Comparison of ENCODE assay signal across 10 cellular contexts in genomic region chr1:200905411-200906052, GRCh38. TPM values are rescaled to one million over a fixed set of nuclear protein-coding genes. Genes with fewer than 3 reads are reported as not detected.
DNase-seq lines count a peak whose midpoint lies in the region; ATAC-seq, FAIRE-seq and TF ChIP-seq lines count a peak whose summit lies in the region.
"Had no signal": no experiment of that assay in that cellular context is flagged by ENCODE, and none has a peak within 500 bp of the region (broad histone marks: within the 10 kb centered on the region; RNA-seq: fewer than 3 reads in every experiment).

No MANE protein-coding gene starts in this region.

- H4K20me1 ChIP-seq in astrocyte (ENCODE audit: insufficient read depth, low read length), result no peaks in the 10 kb centered on the region

- ATAC-seq in HG03460 (IDR thresholded peaks at IDR 0.05; ENCODE audit: unreplicated experiment) (peak; percentile 45), HG02571 (IDR thresholded peaks at IDR 0.05; ENCODE audit: unreplicated experiment) (no peak)

- no peak overlapping the region for H3K9ac ChIP-seq in astrocyte (ENCODE audit: low read length)

- peaks cover 5% of the 10 kb centered on the region for H3K36me3 Mint-ChIP-seq in astrocyte (ENCODE audit: low read depth, unreplicated experiment)
- H3K36me3 Mint-ChIP-seq: memory B cell had no signal

- H3K27ac Mint-ChIP-seq in astrocyte (ENCODE audit: unreplicated experiment), result no peak overlapping the region
- H3K27ac Mint-ChIP-seq: memory B cell had no signal

- peaks cover 13% of the 10 kb centered on the region for H3K4me1 Mint-ChIP-seq in astrocyte (ENCODE audit: low read depth, unreplicated experiment)

- H3K27me3 ChIP-seq in astrocyte (ENCODE audit: insufficient read depth, low read length), result no peaks in the 10 kb centered on the region

- no peaks in the 10 kb centered on the region for H3K9me3 Mint-ChIP-seq in astrocyte (ENCODE audit: unreplicated experiment)
- H3K9me3 Mint-ChIP-seq: memory B cell had no signal

- H3K4me3 ChIP-seq in astrocyte (ENCODE audit: insufficient read depth, low read depth, low read length), result no peak overlapping the region
- H3K4me3 ChIP-seq: thoracic aorta had no signal

- no peak overlapping the region for H3K27ac ChIP-seq in astrocyte (ENCODE audit: low read depth, low read length)
- H3K27ac ChIP-seq: thoracic aorta had no signal

- H3K27me3 Mint-ChIP-seq in astrocyte (ENCODE audit: low read depth, unreplicated experiment), result no peaks in the 10 kb centered on the region

- no peaks in the 10 kb centered on the region for H3K9me3 ChIP-seq in astrocyte (ENCODE audit: insufficient read depth, low read depth, low read length)
- H3K9me3 ChIP-seq: thoracic aorta had no signal

- H2AFZ ChIP-seq in astrocyte (ENCODE audit: low read depth, low read length), result no peak overlapping the region

- H3K36me3 ChIP-seq in astrocyte (ENCODE audit: insufficient read depth, low read length), result no peaks in the 10 kb centered on the region
- H3K36me3 ChIP-seq: thoracic aorta had no signal

- H3K4me1 ChIP-seq in astrocyte (ENCODE audit: insufficient read depth, low read length), result no peaks in the 10 kb centered on the region

- H3K79me2 ChIP-seq in astrocyte (ENCODE audit: insufficient read depth, low read length), result no peaks in the 10 kb centered on the region

- FAIRE-seq in astrocyte (lab: Jason Lieb, UNC), result no peak

- DNase-seq in activated CD8-positive, alpha-beta memory T cell treated with anti-CD3 and anti-CD28 coated beads for 4 hours (ENCODE audit: low read depth in 2 of 2), result peak; percentile 10 to 31
- DNase-seq in activated CD8-positive, alpha-beta memory T cell treated with anti-CD3 and anti-CD28 coated beads, Interleukin-2, amount 50 U/mL, for 48 hours, result no peak
- DNase-seq in astrocyte (ENCODE audit: low read depth) (peak; percentile 36), kidney glomerular epithelial cell (lab: John Stamatoyannopoulos, UW) (no peak), dermis blood vessel endothelial cell (no peak)
- DNase-seq in stimulated activated CD8-positive, alpha-beta memory T cell treated with anti-CD3 and anti-CD28 coated beads, Interleukin-15, amount 100 ng/mL, for 48 hours (ENCODE audit: low read depth in 2 of 2), result peak; percentile 10 to 42

- H3K4me2 ChIP-seq in astrocyte (ENCODE audit: low read length), result no peak overlapping the region

- TF ChIP-seq CTCF in astrocyte (IDR thresholded peaks at IDR 0.05; ENCODE audit: insufficient read depth, low read depth, low read length), result no peak

- no peak overlapping the region for H3K4me3 Mint-ChIP-seq in astrocyte (ENCODE audit: unreplicated experiment)
- H3K4me3 Mint-ChIP-seq: memory B cell had no signal

RNA-seq across cellular contexts. Expression of gene INAVA, which starts 10.8 kb away (rescaled TPM):
- total RNA-seq in astrocyte (9.5 and 10.3 TPM in 2 replicates), dermis blood vessel endothelial cell (under 0.01 and 0.17 TPM in 2 replicates)

RNA-seq across cellular contexts. Expression of gene GPR25, which starts 32.8 kb away (rescaled TPM):
- total RNA-seq in astrocyte, result not detected in 2 replicates
- total RNA-seq in dermis blood vessel endothelial cell, result not detected in 2 replicates
- total RNA-seq: thoracic aorta had no signal

Comparison
In these comparisons a context has a peak if more than half of its experiments do, and no peak if none do; other contexts are left out.
1. DNase-seq: peak in activated CD8-positive, alpha-beta memory T cell treated with anti-CD3 and anti-CD28 coated beads for 4 hours (2 of 2), astrocyte (single experiment) and stimulated activated CD8-positive, alpha-beta memory T cell treated with anti-CD3 and anti-CD28 coated beads, Interleukin-15, amount 100 ng/mL, for 48 hours (2 of 2); none in activated CD8-positive, alpha-beta memory T cell treated with anti-CD3 and anti-CD28 coated beads, Interleukin-2, amount 50 U/mL, for 48 hours (single experiment), kidney glomerular epithelial cell (single experiment) and dermis blood vessel endothelial cell (single experiment).